Comparison of ENCODE assay signal across 8 cellular contexts in genomic region chr6:27332692-27333641, GRCh38. TPM values are rescaled to one million over a fixed set of nuclear protein-coding genes. Genes with fewer than 3 reads are reported as not detected.
A peak's percentile ranks its signal among the peaks of the same experiment; 100 is the strongest.
DNase-seq lines count a peak whose midpoint lies in the region; ATAC-seq, FAIRE-seq and TF ChIP-seq lines count a peak whose summit lies in the region.

No MANE protein-coding gene starts in this region.

- TF ChIP-seq CTCF in BE2C (IDR thresholded peaks at IDR 0.05; ENCODE audit: low read depth, low read length) (no peak), keratinocyte (optimal IDR thresholded peaks at IDR 0.05 in 1 of 3, IDR thresholded peaks at IDR 0.05 in 1 of 3, conservative IDR thresholded peaks at IDR 0.05 in 1 of 3; ENCODE audit: extremely low read depth in 1 of 3, insufficient read depth in 2 of 3, low read length in 3 of 3) (peak in 1 of 3 experiments; percentile 12), upper lobe of left lung (IDR thresholded peaks at IDR 0.05) (no peak)

- dilution Hi-C loops in keratinocyte (cut with MboI; ENCODE audit: extremely low pct_ligation_motif_present, low sequenced_read_pairs), result no loop called here

- no peaks in the 10 kb centered on the region for H4K20me1 ChIP-seq in keratinocyte (ENCODE audit: control insufficient read depth, extremely low read depth, insufficient read depth, low read length)

- 10% methylated on average over 32 of the region's 32 CpGs for WGBS in upper lobe of left lung, 2 donors

- H3K9ac ChIP-seq in adipocyte (ENCODE audit: low read length), result no peak overlapping the region
- H3K9ac ChIP-seq in keratinocyte (ENCODE audit: control insufficient read depth, extremely low read depth, insufficient read depth, low read length), result peak overlapping the region; percentile 50

- no peaks in the 10 kb centered on the region for H3K9me1 ChIP-seq in keratinocyte (ENCODE audit: control insufficient read depth, extremely low read depth, insufficient read depth, low read length)

- ATAC-seq in upper lobe of left lung (ENCODE audit: low FRiP score in 2 of 2) (no peak), GM21423 (IDR thresholded peaks at IDR 0.05; ENCODE audit: unreplicated experiment) (no peak)

- H3K9me3 ChIP-seq in BE2C (peaks cover 3% of the 10 kb centered on the region; the same call in 1 of the 2 replicates), adipocyte (ENCODE audit: control insufficient read depth, low read length) (no peaks in the 10 kb centered on the region), keratinocyte (ENCODE audit: control insufficient read depth, low read depth, low read length) (no peaks in the 10 kb centered on the region), upper lobe of left lung (no peaks in the 10 kb centered on the region)

- CTCF ChIA-PET in HEK293T (lab: Yijun Ruan, JAX), result no interaction called here

- H3K4me3 ChIP-seq in BE2C (ENCODE audit: low read depth, low read length), result peak overlapping the region; percentile 68
- H3K4me3 ChIP-seq in adipocyte (ENCODE audit: low read length), result peak overlapping the region; percentile 77
- peak overlapping the region; percentile 38 to 91 (median 81) for H3K4me3 ChIP-seq in keratinocyte (ENCODE audit: control insufficient read depth in 2 of 3, extremely low read depth in 1 of 3, insufficient read depth in 2 of 3, low read depth in 1 of 3, low read length in 3 of 3)
- H3K4me3 ChIP-seq in upper lobe of left lung, result peak overlapping the region in 1 of 4 donors; percentile 4

- H3K27ac ChIP-seq in keratinocyte (ENCODE audit: control insufficient read depth, insufficient read depth, low read length) (peak overlapping the region; percentile 25), upper lobe of left lung (no peak overlapping the region)

- no peaks in the 10 kb centered on the region for H3K79me2 ChIP-seq in keratinocyte (ENCODE audit: control insufficient read depth, insufficient read depth, low read length)

- peak overlapping the region; percentile 96 for H2AFZ ChIP-seq in keratinocyte (ENCODE audit: control insufficient read depth, low read length)

- no peak for TF ChIP-seq POLR2A in upper lobe of left lung (IDR thresholded peaks at IDR 0.05)

- POLR2A ChIA-PET in HEK293T (lab: Yijun Ruan, JAX), result interaction anchor here (0.8 to 1.3 kb wide), 2 partner anchors 81 to 140 kb away, joined by 4 to 5 read pairs; partner anchors contain the start of gene ZNF184

- peak overlapping the region; percentile 89 for H3K4me2 ChIP-seq in keratinocyte (ENCODE audit: control insufficient read depth, extremely low read depth, insufficient read depth, low read depth, low read length)

- FAIRE-seq in keratinocyte (lab: Jason Lieb, UNC), result peak; percentile 76

- TF ChIP-seq EP300 in upper lobe of left lung (IDR thresholded peaks at IDR 0.05), result no peak

- H3K4me1 ChIP-seq in BE2C (no peaks in the 10 kb centered on the region), adipocyte (ENCODE audit: control insufficient read depth, insufficient read depth, low read length) (peaks cover 7% of the 10 kb centered on the region), keratinocyte (ENCODE audit: control insufficient read depth, extremely low read depth, insufficient read depth, low read length) (peaks cover 4% of the 10 kb centered on the region), upper lobe of left lung (peaks cover 0 to 5% (median 0%) of the 10 kb centered on the region in 4 donors)

- H3K36me3 ChIP-seq in BE2C (no peaks in the 10 kb centered on the region), adipocyte (ENCODE audit: control insufficient read depth, insufficient read depth, low read length, severe bottlenecking) (no peaks in the 10 kb centered on the region), keratinocyte (ENCODE audit: control insufficient read depth in 2 of 2, extremely low read depth in 1 of 2, insufficient read depth in 2 of 2, low read length in 2 of 2) (no peaks in the 10 kb centered on the region), upper lobe of left lung (no peaks in the 10 kb centered on the region)

- H3K27me3 ChIP-seq in BE2C (no peaks in the 10 kb centered on the region), adipocyte (replicated peaks; ENCODE audit: control insufficient read depth, insufficient read depth, low read length) (no peaks in the 10 kb centered on the region), keratinocyte (ENCODE audit: control insufficient read depth, extremely low read depth, insufficient read depth, low read length) (no peaks in the 10 kb centered on the region), upper lobe of left lung (no peaks in the 10 kb centered on the region)

- peak; percentile 62 for DNase-seq in BE2C
- peak; percentile 68 for DNase-seq in HEK293T (ENCODE audit: extremely low spot score)
- DNase-seq in RPMI8226, result peak; percentile 79
- peak; percentile 53 for DNase-seq in adipocyte (ENCODE audit: low read depth)
- DNase-seq in keratinocyte (ENCODE audit: low read depth, low spot score), result peak; percentile 38
- peak; percentile 27 for DNase-seq in stimulated activated CD8-positive, alpha-beta memory T cell treated with anti-CD3 and anti-CD28 coated beads, Interleukin-4, amount 100 ng/mL, for 24 hours (ENCODE audit: low read depth)
- DNase-seq in upper lobe of left lung, result no peak

TF ChIP-seq in HEK293T, 16 proteins besides CTCF, POLR2A, EP300 and RAD21:
- TF ChIP-seq CTBP1 (IDR thresholded peaks at IDR 0.05; ENCODE audit: borderline replicate concordance), result peak; percentile 77
- TF ChIP-seq LEF1 (IDR thresholded peaks at IDR 0.05; ENCODE audit: borderline replicate concordance), result no peak

RNA-seq across cellular contexts. Expression of gene POM121L2, which starts 20.9 kb away (rescaled TPM):
- polyA plus RNA-seq in BE2C (2012; ENCODE audit: insufficient read depth, insufficient read length, low read depth), result not detected
- polyA plus RNA-seq in keratinocyte, result 0.01 TPM in 1 of 3 replicates, not detected in the others
- polyA plus RNA-seq in keratinocyte (2011; ENCODE audit: low read depth), result not detected
- not detected in 2 replicates for polyA plus RNA-seq in keratinocyte (2011; cell fraction: cytosol; rRNA removed)
- 0.03 and 0.04 TPM in 2 replicates for polyA plus RNA-seq in keratinocyte (2011; cell fraction: nucleus; rRNA removed)
- not detected in 2 replicates for polyA plus RNA-seq in keratinocyte (2012; ENCODE audit: low replicate concordance)
- not detected in 3 replicates for polyA minus RNA-seq in keratinocyte
- polyA minus RNA-seq in keratinocyte (2011; cell fraction: cytosol; rRNA and poly(A)+ RNA removed), result not detected
- polyA minus RNA-seq in keratinocyte (2011; cell fraction: nucleus; rRNA and poly(A)+ RNA removed), result not detected in 2 replicates
- not detected for total RNA-seq in upper lobe of left lung

RNA-seq across cellular contexts. Expression of gene ZNF391, which starts 55.6 kb away (rescaled TPM):
- polyA plus RNA-seq in BE2C (2012; ENCODE audit: insufficient read depth, insufficient read length, low read depth), result 0.46 TPM
- 3.0 to 4.5 TPM (median 3.7 TPM) in 3 replicates for polyA plus RNA-seq in keratinocyte
- 0.27 TPM for polyA plus RNA-seq in keratinocyte (2011; ENCODE audit: low read depth)
- 2.7 and 5.7 TPM in 2 replicates for polyA plus RNA-seq in keratinocyte (2011; cell fraction: cytosol; rRNA removed)
- polyA plus RNA-seq in keratinocyte (2011; cell fraction: nucleus; rRNA removed), result 5.0 and 5.6 TPM in 2 replicates
- polyA plus RNA-seq in keratinocyte (2012; ENCODE audit: low replicate concordance), result 0.99 and 3.0 TPM in 2 replicates
- 0.66 to 2.5 TPM (median 1.5 TPM) in 3 replicates for polyA minus RNA-seq in keratinocyte
- 2.5 TPM for polyA minus RNA-seq in keratinocyte (2011; cell fraction: cytosol; rRNA and poly(A)+ RNA removed)
- 1.7 and 3.9 TPM in 2 replicates for polyA minus RNA-seq in keratinocyte (2011; cell fraction: nucleus; rRNA and poly(A)+ RNA removed)
- 1 to 10 TPM in 5 of 6 donors, under 1 TPM in 1; 0.91 to 5.8 (median 2.4) TPM for total RNA-seq in upper lobe of left lung

Comparison
In these comparisons a context has a peak if more than half of its experiments do, and no peak if none do; other contexts are left out.
1. DNase-seq: peak in BE2C (single experiment), HEK293T (single experiment), RPMI8226 (single experiment), adipocyte (single experiment), keratinocyte (single experiment) and stimulated activated CD8-positive, alpha-beta memory T cell treated with anti-CD3 and anti-CD28 coated beads, Interleukin-4, amount 100 ng/mL, for 24 hours (single experiment); none in upper lobe of left lung (0 of 2).